8 cellular contexts compared by ENCODE assay signal in genomic region chr11:14973621-14974020, GRCh38. TPM values are rescaled to one million over a fixed set of nuclear protein-coding genes. Genes with fewer than 3 reads are reported as not detected.
A peak's percentile ranks its signal among the peaks of the same experiment; 100 is the strongest.
DNase-seq lines count a peak whose midpoint lies in the region; ATAC-seq and TF ChIP-seq lines count a peak whose summit lies in the region.

No MANE protein-coding gene starts in this region.

- no peak overlapping the region for H3T11ph ChIP-seq in H9 (ENCODE audit: low read length)

- TF ChIP-seq CTCF in H9 (conservative IDR thresholded peaks at IDR 0.05) (no peak), heart right ventricle (IDR thresholded peaks at IDR 0.05) (no peak)

- no peaks in the 10 kb centered on the region for H3K79me2 ChIP-seq in H9 (ENCODE audit: insufficient read depth, low read length)

- H3K14ac ChIP-seq in H9 (ENCODE audit: insufficient read depth, low read length): no peak overlapping the region

- intact Hi-C loops in heart right ventricle (cut with DNase I): loop anchor here in 6 of 10 donors (5.0 to 10.0 kb wide), 2 partner anchors 99 to 101 kb away; partner anchors contain the start of gene CALCB (in 6 of the 6)

- H3K9me3 Mint-ChIP-seq in H9: no peaks in the 10 kb centered on the region; a peak in 2 of 5 replicates
- no peaks in the 10 kb centered on the region for H3K9me3 Mint-ChIP-seq in activated CD8-positive, alpha-beta T cell treated with anti-CD3 and anti-CD28 coated beads, Interleukin-2, amount 10 ng/mL, durations not matched to agents 7 days and 5 days (ENCODE audit: insufficient read depth)

- no peak for TF ChIP-seq POLR2A in erythroblast (IDR thresholded peaks at IDR 0.05; ENCODE audit: low read length)

- CTCF ChIA-PET in activated CD8-positive, alpha-beta T cell treated with anti-CD3 and anti-CD28 coated beads, Interleukin-2, amount 10 ng/mL, durations not matched to agents 7 days and 5 days (lab: Charles Lee): interaction anchor here (1.3 to 5.4 kb wide), 9 partner anchors 14 to 234 kb away, joined by 3 to 74 read pairs (median 8); partner anchors contain the start of gene CALCB

- H2BK5ac ChIP-seq in H9 (ENCODE audit: insufficient read length, low read length): no peak overlapping the region

- H4K91ac ChIP-seq in H9 (ENCODE audit: insufficient read length, low read depth, low read length): no peak overlapping the region

- H2BK12ac ChIP-seq in H9 (ENCODE audit: insufficient read length, low read depth, low read length): no peak overlapping the region

- peak; percentile 49 for ATAC-seq in activated CD8-positive, alpha-beta T cell treated with anti-CD3 and anti-CD28 coated beads, Interleukin-2, amount 10 ng/mL, durations not matched to agents 7 days and 5 days
- peak in 4 of 8 donors; percentile 32 to 44 (median 35) for ATAC-seq in heart right ventricle
- no peak for ATAC-seq in HG03280 (IDR thresholded peaks at IDR 0.05; ENCODE audit: unreplicated experiment)

- H2BK120ac ChIP-seq in H9 (ENCODE audit: low read depth, low read length, poor library complexity, severe bottlenecking): no peak overlapping the region

- no peaks in the 10 kb centered on the region for H3K36me3 ChIP-seq in heart right ventricle

- H3K27me3 ChIP-seq in H9 (ENCODE audit: insufficient read depth, low read length) (peaks cover 57% of the 10 kb centered on the region), heart right ventricle (peaks cover 27 to 100% (median 94%) of the 10 kb centered on the region in 7 donors)

- H3K4me3 Mint-ChIP-seq in H9: peak overlapping the region; percentile 41 to 82
- peak overlapping the region; percentile 65 for H3K4me3 Mint-ChIP-seq in activated CD8-positive, alpha-beta T cell treated with anti-CD3 and anti-CD28 coated beads, Interleukin-2, amount 10 ng/mL, durations not matched to agents 7 days and 5 days

- no peak overlapping the region for H3K56ac ChIP-seq in H9 (ENCODE audit: insufficient read length, low read depth, low read length)

- no peak overlapping the region for H3K27ac ChIP-seq in H9 (ENCODE audit: insufficient read length, low read depth, low read length)
- no peak overlapping the region for H3K27ac ChIP-seq in heart right ventricle

- no peak overlapping the region for H2AFZ ChIP-seq in H9 (ENCODE audit: low read length)

- no peaks in the 10 kb centered on the region for H3K9me3 ChIP-seq in H9 (ENCODE audit: control insufficient read depth, low read depth, low read length)
- H3K9me3 ChIP-seq in heart right ventricle: no peaks in the 10 kb centered on the region

- no peak overlapping the region for H2BK20ac ChIP-seq in H9 (ENCODE audit: low read depth, low read length, poor library complexity, severe bottlenecking)

- H4K8ac ChIP-seq in H9 (replicated peaks; ENCODE audit: insufficient read length, low read depth, low read length): no peak overlapping the region

- peaks cover 96% of the 10 kb centered on the region for H3K27me3 Mint-ChIP-seq in H9 (ENCODE audit: low read depth)
- H3K27me3 Mint-ChIP-seq in activated CD8-positive, alpha-beta T cell treated with anti-CD3 and anti-CD28 coated beads, Interleukin-2, amount 10 ng/mL, durations not matched to agents 7 days and 5 days (ENCODE audit: low read depth): peaks cover 75% of the 10 kb centered on the region

- H3K4me2 ChIP-seq in H9 (ENCODE audit: insufficient read depth, insufficient read length, low read length): peak overlapping the region; percentile 77

- H3K23me2 ChIP-seq in H9 (ENCODE audit: insufficient read length, low read depth, low read length, poor library complexity, severe bottlenecking): peaks cover 24% of the 10 kb centered on the region

- POLR2A ChIA-PET in activated CD8-positive, alpha-beta T cell treated with anti-CD3 and anti-CD28 coated beads, Interleukin-2, amount 10 ng/mL, durations not matched to agents 7 days and 5 days (lab: Charles Lee): no interaction called here

- no peaks in the 10 kb centered on the region for H4K20me1 ChIP-seq in H9 (ENCODE audit: control insufficient read depth, insufficient read depth, insufficient read length)

- H3K4me3 ChIP-seq in heart right ventricle: peak overlapping the region in 9 of 10 donors; percentile 7 to 42 (median 35)

- no peak overlapping the region for H3K18ac ChIP-seq in H9 (ENCODE audit: insufficient read length, low read depth, low read length)

- H3K36me3 Mint-ChIP-seq in H9 (ENCODE audit: insufficient read depth in 1 of 3, low read depth in 3 of 3): peaks cover 0 to 2% (median 0%) of the 10 kb centered on the region in 3 experiments; a peak in 1 of 7 replicates
- no peaks in the 10 kb centered on the region for H3K36me3 Mint-ChIP-seq in activated CD8-positive, alpha-beta T cell treated with anti-CD3 and anti-CD28 coated beads, Interleukin-2, amount 10 ng/mL, durations not matched to agents 7 days and 5 days (ENCODE audit: low read depth)

- H2AK5ac ChIP-seq in H9 (ENCODE audit: insufficient read length, low read length): no peak overlapping the region

- H3K4me1 Mint-ChIP-seq in H9: peaks cover 39% of the 10 kb centered on the region in 2 experiments
- peaks cover 31% of the 10 kb centered on the region for H3K4me1 Mint-ChIP-seq in activated CD8-positive, alpha-beta T cell treated with anti-CD3 and anti-CD28 coated beads, Interleukin-2, amount 10 ng/mL, durations not matched to agents 7 days and 5 days (ENCODE audit: low read depth)

- no peak overlapping the region for H3K27ac Mint-ChIP-seq in H9
- H3K27ac Mint-ChIP-seq in activated CD8-positive, alpha-beta T cell treated with anti-CD3 and anti-CD28 coated beads, Interleukin-2, amount 10 ng/mL, durations not matched to agents 7 days and 5 days: peak overlapping the region; percentile 39

- no peak overlapping the region for H4K5ac ChIP-seq in H9 (ENCODE audit: insufficient read length, low read depth, low read length)

- no peak overlapping the region for H2BK15ac ChIP-seq in H9 (ENCODE audit: low read depth, low read length)

- H3K4me1 ChIP-seq in H9 (ENCODE audit: insufficient read depth, low read length) (peaks cover 5% of the 10 kb centered on the region; the same call in 1 of the 2 replicates), heart right ventricle (peaks cover 2 to 39% (median 26%) of the 10 kb centered on the region in 9 donors)

- DNase-seq in DMS79 (lab: John Stamatoyannopoulos, UW) (peak; percentile 35), H9 (peak; percentile 44), heart right ventricle (peak in 1 of 2 donors; percentile 13), mesenteric fat pad (ENCODE audit: low spot score) (no peak), erythroblast (lab: John Stamatoyannopoulos, UW) (no peak)
- DNase-seq in activated CD8-positive, alpha-beta T cell treated with anti-CD3 and anti-CD28 coated beads, Interleukin-2, amount 10 ng/mL, durations not matched to agents 7 days and 5 days: peak; percentile 46
- peak; percentile 22 for DNase-seq in stimulated activated CD4-positive, alpha-beta T cell treated with anti-CD3 and anti-CD28 coated beads, Interleukin-12 subunit alpha, Interleukin-12 subunit beta, amount 100 ng/mL, for 4 hours

- no peaks in the 10 kb centered on the region for H3K79me1 ChIP-seq in H9 (ENCODE audit: insufficient read depth, low read depth, low read length, poor library complexity, severe bottlenecking)

- H3K9ac ChIP-seq in H9 (ENCODE audit: extremely low read depth, insufficient read length, low read length): no peak overlapping the region

- H3K4ac ChIP-seq in H9 (ENCODE audit: low read depth, low read length): no peak overlapping the region

- no peak overlapping the region for H3K23ac ChIP-seq in H9 (ENCODE audit: insufficient read length, low read depth, low read length)

- no CpG with 5 or more reads among the region's 31 CpGs for WGBS in H9 (ENCODE audit: extremely low coverage, insufficient read length, low lambda C conversion rate)
- 1 to 2% methylated on average over 31 of the region's 31 CpGs for WGBS in heart right ventricle, 2 donors

RNA-seq across cellular contexts. Expression of gene CALCA, which starts 1.5 kb away (rescaled TPM):
- total RNA-seq in H9 (2021) (0.29 TPM in 1 of 2 replicates, not detected in the other), heart right ventricle (1 to 10 TPM in 1 of 10 donors, under 1 TPM in 3, not detected in 6; 0.34 to 9.9 (median 0.65) TPM), mesenteric fat pad (not detected)
- not detected for total RNA-seq in activated CD8-positive, alpha-beta T cell treated with anti-CD3 and anti-CD28 coated beads, Interleukin-2, amount 10 ng/mL, durations not matched to agents 7 days and 5 days
- 1 to 10 TPM in 1 of 2 donors, not detected in 1; 1.1 TPM for polyA plus RNA-seq in heart right ventricle

Comparison
In these comparisons a context has a peak if more than half of its experiments do, and no peak if none do; other contexts are left out.
1. DNase-seq: peak in DMS79 (single experiment), H9 (single experiment), activated CD8-positive, alpha-beta T cell treated with anti-CD3 and anti-CD28 coated beads, Interleukin-2, amount 10 ng/mL, durations not matched to agents 7 days and 5 days (single experiment) and stimulated activated CD4-positive, alpha-beta T cell treated with anti-CD3 and anti-CD28 coated beads, Interleukin-12 subunit alpha, Interleukin-12 subunit beta, amount 100 ng/mL, for 4 hours (single experiment); none in mesenteric fat pad (single experiment) and erythroblast (0 of 2).